In genomic region chr2:51322612-51323011, GRCh38 we compare ENCODE assay signal across 7 cellular contexts.
"Had no signal": no experiment of that assay in that cellular context is flagged by ENCODE, and none has a peak within 500 bp of the region (broad histone marks: within the 10 kb centered on the region; RNA-seq: fewer than 3 reads in every experiment).

No MANE protein-coding gene starts in this region.

- H2AFZ ChIP-seq: GM23248 had no signal

- H3K4me3 ChIP-seq: GM23248 had no signal

- FAIRE-seq: H54 had no signal

- H3K27ac ChIP-seq: GM23248, HL-60 had no signal

- H3K9ac ChIP-seq: GM23248 had no signal

- DNase-seq: GM23248, GOT3, H9, HCEC 1CT, KG1 had no signal
